ENCODE assay signal across 8 cellular contexts in the genomic region with DNA sequence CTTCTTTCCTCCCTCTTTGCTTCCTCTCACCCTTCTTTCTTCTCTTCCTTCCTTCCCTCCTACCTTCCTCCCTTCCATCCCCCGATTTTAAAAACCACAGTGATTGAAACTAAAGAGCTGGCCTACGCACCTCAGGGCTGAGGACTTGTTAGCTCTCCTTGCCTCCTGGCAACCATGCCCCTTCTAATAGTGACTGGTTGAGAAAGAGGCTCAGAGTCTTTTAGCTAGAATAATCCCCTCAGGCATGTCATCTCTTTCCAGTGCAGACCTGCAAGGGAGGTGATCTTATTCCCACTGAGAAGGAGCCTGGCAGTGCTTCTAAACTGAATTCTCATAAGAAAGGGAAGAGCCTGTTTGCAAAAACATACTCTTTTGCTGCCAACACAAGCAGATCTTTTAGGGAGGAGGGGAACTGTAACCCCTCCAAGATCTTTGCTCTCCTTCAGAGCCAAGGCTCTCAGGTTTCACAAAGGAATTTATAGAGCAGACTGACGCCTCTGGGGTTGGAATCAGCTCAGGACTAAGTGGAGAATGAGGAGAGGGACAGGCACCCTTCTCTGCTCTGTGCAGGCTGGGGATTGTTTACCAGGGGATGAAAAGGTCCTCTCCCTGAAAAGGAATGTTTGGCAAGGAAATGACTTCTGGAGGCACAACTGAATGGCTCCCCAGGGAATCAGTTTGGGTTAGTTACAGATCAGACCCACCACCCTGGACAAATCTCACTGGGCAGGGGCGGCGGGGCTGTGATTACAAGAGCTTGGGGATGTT.
DNase-seq lines count a peak whose midpoint lies in the region; ATAC-seq and TF ChIP-seq lines count a peak whose summit lies in the region.

No MANE protein-coding gene starts in this region.

- peak overlapping the region; percentile 5 for H3K27ac ChIP-seq in subcutaneous abdominal adipose tissue (ENCODE audit: low read depth, low read length)

- DNase-seq in HFF-Myc (ENCODE audit: extremely low read depth, low read depth): peak; percentile 61
- DNase-seq in amniotic stem cell (lab: John Stamatoyannopoulos, UW): peak; percentile 77
- DNase-seq in iPS-NIHi7 (ENCODE audit: extremely low spot score): peak; percentile 40
- no peak for DNase-seq in NOMO-1 (lab: John Stamatoyannopoulos, UW; ENCODE audit: unreplicated experiment in 2 of 2)
- DNase-seq in SIG-M5 (lab: John Stamatoyannopoulos, UW): no peak
- DNase-seq in NCI-H1436 (lab: John Stamatoyannopoulos, UW): no peak

- no peaks in the 10 kb centered on the region for H3K36me3 ChIP-seq in subcutaneous abdominal adipose tissue (ENCODE audit: control insufficient read depth in 5 of 5, insufficient read depth in 5 of 5, low read length in 5 of 5)

- H3K9me3 ChIP-seq in subcutaneous abdominal adipose tissue (ENCODE audit: control insufficient read depth in 5 of 5, low read length in 5 of 5): no peaks in the 10 kb centered on the region

- no peak for TF ChIP-seq CTCF in HFF-Myc (IDR thresholded peaks at IDR 0.05; ENCODE audit: low read depth, low read length, missing control alignments)

- H3K9ac ChIP-seq in subcutaneous abdominal adipose tissue (ENCODE audit: low read length in 5 of 5): peak overlapping the region in 2 of 5 donors; percentile 35 to 57

- peaks cover 4 to 25% (median 24%) of the 10 kb centered on the region in 5 donors for H3K4me1 ChIP-seq in subcutaneous abdominal adipose tissue (ENCODE audit: control insufficient read depth in 5 of 5, insufficient read depth in 5 of 5, low read length in 5 of 5)

- no peaks in the 10 kb centered on the region for H3K27me3 ChIP-seq in subcutaneous abdominal adipose tissue (ENCODE audit: control insufficient read depth in 5 of 5, insufficient read depth in 4 of 5, low read length in 5 of 5)

- no peak for ATAC-seq in HG02763 (IDR thresholded peaks at IDR 0.05; ENCODE audit: unreplicated experiment)

- H3K4me3 ChIP-seq in HFF-Myc (replicated peaks; ENCODE audit: low read depth, low read length) (no peak overlapping the region), subcutaneous abdominal adipose tissue (ENCODE audit: low read depth in 1 of 5, low read length in 5 of 5) (peak overlapping the region in 2 of 5 donors; percentile 6 to 11)

Comparison
In these comparisons a context has a peak if more than half of its experiments do, and no peak if none do; other contexts are left out.
1. DNase-seq: peak in HFF-Myc (single experiment), amniotic stem cell (single experiment) and iPS-NIHi7 (single experiment); none in NOMO-1 (0 of 2), SIG-M5 (single experiment) and NCI-H1436 (single experiment).